7 cellular contexts compared by ENCODE assay signal in the genomic region with DNA sequence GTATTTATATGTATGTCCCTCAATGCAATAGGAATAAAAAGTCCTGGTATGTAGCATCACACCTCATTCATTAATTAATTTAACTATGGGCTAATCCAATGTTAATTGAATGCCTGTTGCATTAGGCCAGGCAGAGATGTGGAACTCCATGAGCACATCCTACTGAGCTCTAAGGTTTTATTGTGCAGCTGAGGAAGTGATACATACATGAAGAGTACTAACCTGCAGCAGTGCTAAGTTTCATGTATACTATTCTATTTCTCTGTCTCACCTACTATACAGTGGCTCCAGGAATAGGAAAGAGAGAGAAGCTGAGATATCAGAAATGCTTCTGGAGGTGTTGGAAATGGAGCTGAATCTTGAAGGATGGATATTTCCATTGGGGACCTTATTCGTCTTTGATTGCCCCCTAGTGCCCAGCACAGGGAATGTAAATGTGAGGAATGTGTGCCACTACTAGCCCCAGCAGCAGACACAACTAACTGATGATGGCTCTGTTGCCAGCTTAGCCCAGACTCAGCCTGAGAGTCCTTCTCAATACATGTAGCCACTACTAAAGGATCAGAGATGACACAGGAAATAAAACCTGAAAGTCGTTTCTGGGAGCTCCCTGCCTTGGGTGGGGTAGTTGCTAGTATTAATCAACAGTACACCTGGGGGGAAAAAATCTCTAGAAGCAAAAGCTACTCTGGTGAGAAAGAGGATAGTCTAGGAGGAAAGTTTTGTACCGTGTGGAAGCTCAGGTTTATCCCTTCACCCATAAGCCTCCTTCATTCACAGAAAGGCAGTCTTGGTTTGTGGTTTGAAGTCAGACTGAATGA.
DNase-seq lines count a peak whose midpoint lies in the region; ATAC-seq, FAIRE-seq and TF ChIP-seq lines count a peak whose summit lies in the region.

No MANE protein-coding gene starts in this region.

- no peaks in the 10 kb centered on the region for H3K79me2 ChIP-seq in fibroblast of lung (ENCODE audit: control insufficient read depth, insufficient read depth, low read length)

- no peaks in the 10 kb centered on the region for H3K27me3 ChIP-seq in fibroblast of lung (ENCODE audit: control insufficient read depth, insufficient read depth, low read length)

- H4K20me1 ChIP-seq in fibroblast of lung (ENCODE audit: control insufficient read depth, extremely low read depth, insufficient read depth, low read length), result no peaks in the 10 kb centered on the region

- H3K4me1 ChIP-seq in fibroblast of lung (ENCODE audit: control insufficient read depth, extremely low read depth, insufficient read depth, low read length), result no peaks in the 10 kb centered on the region

- peak; percentile 69 to 84 for TF ChIP-seq CTCF in fibroblast of lung (conservative IDR thresholded peaks at IDR 0.05 in 1 of 2, IDR thresholded peaks at IDR 0.05 in 1 of 2; ENCODE audit: low read depth in 1 of 2, low read length in 2 of 2)

- no peak overlapping the region for H3K27ac ChIP-seq in fibroblast of lung (ENCODE audit: insufficient read depth, low read length)

- no peak overlapping the region for H3K4me2 ChIP-seq in fibroblast of lung (ENCODE audit: extremely low read depth, insufficient read depth, low read length)

- H3K9ac ChIP-seq in fibroblast of lung (ENCODE audit: insufficient read depth, low read length), result no peak overlapping the region

- no peak overlapping the region for H2AFZ ChIP-seq in fibroblast of lung (ENCODE audit: low read length)

- in situ Hi-C loops in SK-MEL-5 (cut with HindIII; ENCODE audit: low pct_unique_long_range_greater_than_20kb, low sequenced_read_pairs), result no loop called here

- H3K9me3 ChIP-seq in fibroblast of lung (ENCODE audit: control insufficient read depth, insufficient read depth, low read depth, low read length), result no peaks in the 10 kb centered on the region

- DNase-seq in DMS53 (lab: John Stamatoyannopoulos, UW) (peak; percentile 86), HTR-8/SVneo (ENCODE audit: insufficient read length, low spot score) (peak; percentile 13), SK-MEL-5 (ENCODE audit: low read depth, low spot score) (peak; percentile 87), fibroblast of lung (ENCODE audit: low read depth in 2 of 2) (peak; percentile 32 to 56), renal cortical epithelial cell (ENCODE audit: low read depth) (peak; percentile 59)
- DNase-seq in stimulated activated CD4-positive, alpha-beta T cell treated with anti-CD3 and anti-CD28 coated beads, Interleukin-4, amount 100 ng/mL, for 1 hour, result no peak

- FAIRE-seq in HTR-8/SVneo (lab: Jason Lieb, UNC), result no peak

- no peak overlapping the region for H3K4me3 ChIP-seq in fibroblast of lung (replicated peaks in 1 of 4; ENCODE audit: control extremely low read depth in 1 of 4, insufficient read depth in 1 of 4, low read depth in 3 of 4, low read length in 4 of 4)

- H3K36me3 ChIP-seq in fibroblast of lung (ENCODE audit: control insufficient read depth, insufficient read depth, low read length), result no peaks in the 10 kb centered on the region

- ATAC-seq in GM19324 (IDR thresholded peaks at IDR 0.05; ENCODE audit: low FRiP score, unreplicated experiment), result peak; percentile 49
